Comparison of ENCODE assay signal across 8 cellular contexts in the genomic region with DNA sequence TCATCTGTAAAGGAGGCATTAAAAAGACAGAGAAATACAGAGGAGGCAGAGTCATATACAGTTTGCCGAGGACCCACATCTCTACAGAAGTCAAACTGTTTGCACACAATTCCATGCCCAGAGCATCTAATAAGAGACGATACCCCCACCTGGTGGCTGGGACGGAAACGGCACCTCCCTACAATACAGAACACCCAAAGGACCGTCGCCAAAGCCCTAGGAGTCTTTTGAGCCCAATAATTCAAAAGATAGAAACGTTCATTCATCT. TPM values are rescaled to one million over a fixed set of nuclear protein-coding genes. Genes with fewer than 3 reads are reported as not detected.
DNase-seq lines count a peak whose midpoint lies in the region; ATAC-seq and TF ChIP-seq lines count a peak whose summit lies in the region.

No MANE protein-coding gene starts in this region.

- H3K4me3 Mint-ChIP-seq in GM23338: peak overlapping the region; percentile 94
- H3K4me3 Mint-ChIP-seq in natural killer cell treated with Interleukin-12 subunit alpha and Interleukin-12 subunit beta and Interleukin-15 and Interleukin-18, amount 100 ng/mL, for 72 hours: peak overlapping the region; percentile 81
- H3K4me3 Mint-ChIP-seq in stimulated activated naive CD8-positive, alpha-beta T cell treated with anti-CD3 and anti-CD28 coated beads, Interleukin-15, Interleukin-2, amounts not matched to agents 100 ng/mL and 50 ng/mL, for 24 hours: peak overlapping the region; percentile 84

- H3K4me2 ChIP-seq in GM23338: peak overlapping the region; percentile 91
- H3K4me2 ChIP-seq in fibroblast of lung (ENCODE audit: extremely low read depth, insufficient read depth, low read length): peak overlapping the region; percentile 70

- H3K27me3 ChIP-seq in GM23338 (ENCODE audit: insufficient read depth): no peaks in the 10 kb centered on the region
- H3K27me3 ChIP-seq in Peyer's patch: no peaks in the 10 kb centered on the region
- no peaks in the 10 kb centered on the region for H3K27me3 ChIP-seq in fibroblast of lung (ENCODE audit: control insufficient read depth, insufficient read depth, low read length)

- peak; percentile 14 for ATAC-seq in GM23338
- ATAC-seq in natural killer cell treated with Interleukin-12 subunit alpha and Interleukin-12 subunit beta and Interleukin-15 and Interleukin-18, amount 100 ng/mL, for 72 hours: peak; percentile 62 to 71

- peaks cover 44% of the 10 kb centered on the region for H3K27me3 Mint-ChIP-seq in GM23338 (ENCODE audit: insufficient read depth, low read depth, poor library complexity)
- H3K27me3 Mint-ChIP-seq in natural killer cell treated with Interleukin-12 subunit alpha and Interleukin-12 subunit beta and Interleukin-15 and Interleukin-18, amount 100 ng/mL, for 72 hours: no peaks in the 10 kb centered on the region
- H3K27me3 Mint-ChIP-seq in stimulated activated naive CD8-positive, alpha-beta T cell treated with anti-CD3 and anti-CD28 coated beads, Interleukin-15, Interleukin-2, amounts not matched to agents 100 ng/mL and 50 ng/mL, for 24 hours: no peaks in the 10 kb centered on the region

- peak; percentile 91 to 100 for TF ChIP-seq CTCF in GM23338 (conservative IDR thresholded peaks at IDR 0.05; ENCODE audit: low read depth in 2 of 2)
- TF ChIP-seq CTCF in Peyer's patch (IDR thresholded peaks at IDR 0.05): peak; percentile 87 to 100 (median 98)
- peak; percentile 85 to 91 for TF ChIP-seq CTCF in fibroblast of lung (conservative IDR thresholded peaks at IDR 0.05 in 1 of 2, IDR thresholded peaks at IDR 0.05 in 1 of 2; ENCODE audit: low read depth in 1 of 2, low read length in 2 of 2)

- H3K4me1 ChIP-seq in GM23338 (ENCODE audit: insufficient read depth) (peaks cover 41% of the 10 kb centered on the region), Peyer's patch (peaks cover 0 to 47% (median 14%) of the 10 kb centered on the region in 4 donors), fibroblast of lung (ENCODE audit: control insufficient read depth, extremely low read depth, insufficient read depth, low read length) (peaks cover 15% of the 10 kb centered on the region)

- H3K27ac ChIP-seq in GM23338 (ENCODE audit: low read depth): peak overlapping the region; percentile 75; the same call in 1 of the 2 replicates
- H3K27ac ChIP-seq in Peyer's patch: peak overlapping the region; percentile 98 to 100 (median 100)
- peak overlapping the region; percentile 97 for H3K27ac ChIP-seq in fibroblast of lung (ENCODE audit: insufficient read depth, low read length)

- peaks cover 38% of the 10 kb centered on the region for H3K79me2 ChIP-seq in GM23338 (replicated peaks; ENCODE audit: insufficient read depth)
- peaks cover 48% of the 10 kb centered on the region for H3K79me2 ChIP-seq in fibroblast of lung (ENCODE audit: control insufficient read depth, insufficient read depth, low read length)

- H2AFZ ChIP-seq in GM23338: no peak overlapping the region
- no peak overlapping the region for H2AFZ ChIP-seq in fibroblast of lung (ENCODE audit: low read length)

- peaks cover 36% of the 10 kb centered on the region for H3F3A ChIP-seq in GM23338 (replicated peaks; ENCODE audit: low read depth)

- H3K9me3 ChIP-seq in Peyer's patch: no peaks in the 10 kb centered on the region
- H3K9me3 ChIP-seq in fibroblast of lung (ENCODE audit: control insufficient read depth, insufficient read depth, low read depth, low read length): no peaks in the 10 kb centered on the region

- H3K27ac Mint-ChIP-seq in GM23338: peak overlapping the region; percentile 96
- peak overlapping the region; percentile 78 to 98 for H3K27ac Mint-ChIP-seq in natural killer cell treated with Interleukin-12 subunit alpha and Interleukin-12 subunit beta and Interleukin-15 and Interleukin-18, amount 100 ng/mL, for 72 hours
- H3K27ac Mint-ChIP-seq in stimulated activated naive CD8-positive, alpha-beta T cell treated with anti-CD3 and anti-CD28 coated beads, Interleukin-15, Interleukin-2, amounts not matched to agents 100 ng/mL and 50 ng/mL, for 24 hours: peak overlapping the region; percentile 79

- H3K36me3 ChIP-seq in GM23338 (ENCODE audit: insufficient read depth) (no peaks in the 10 kb centered on the region), Peyer's patch (peaks cover 0 to 20% (median 4%) of the 10 kb centered on the region in 3 donors), fibroblast of lung (ENCODE audit: control insufficient read depth, insufficient read depth, low read length) (peaks cover 18% of the 10 kb centered on the region)

- H3K36me3 Mint-ChIP-seq in GM23338 (ENCODE audit: low read depth): peaks cover 32% of the 10 kb centered on the region
- peaks cover 6% of the 10 kb centered on the region for H3K36me3 Mint-ChIP-seq in natural killer cell treated with Interleukin-12 subunit alpha and Interleukin-12 subunit beta and Interleukin-15 and Interleukin-18, amount 100 ng/mL, for 72 hours
- H3K36me3 Mint-ChIP-seq in stimulated activated naive CD8-positive, alpha-beta T cell treated with anti-CD3 and anti-CD28 coated beads, Interleukin-15, Interleukin-2, amounts not matched to agents 100 ng/mL and 50 ng/mL, for 24 hours (ENCODE audit: low read depth): peaks cover 15% of the 10 kb centered on the region

- DNase-seq in DMS53 treated with DMSO at 0.1 percent for 48 hours (lab: John Stamatoyannopoulos, UW; ENCODE audit: unreplicated experiment) (peak; percentile 95), GM23338 (ENCODE audit: low spot score) (peak; percentile 97), Kasumi-1 (lab: John Stamatoyannopoulos, UW) (peak; percentile 91 to 96), Peyer's patch (peak; percentile 90 to 98 (median 96)), activated T-helper 1 cell treated with Interleukin-2 at 50 U/mL for 16 hours (ENCODE audit: low read depth) (peak; percentile 76), fibroblast of lung (ENCODE audit: low read depth in 2 of 2) (peak; percentile 82 to 96)
- DNase-seq in natural killer cell treated with Interleukin-12 subunit alpha and Interleukin-12 subunit beta and Interleukin-15 and Interleukin-18, amount 100 ng/mL, for 72 hours (ENCODE audit: low spot score): peak; percentile 87

- H3K9ac ChIP-seq in fibroblast of lung (ENCODE audit: insufficient read depth, low read length): no peak overlapping the region

- peaks cover 4% of the 10 kb centered on the region; the same call in 2 of the 3 replicates for H3K9me3 Mint-ChIP-seq in GM23338
- no peaks in the 10 kb centered on the region for H3K9me3 Mint-ChIP-seq in natural killer cell treated with Interleukin-12 subunit alpha and Interleukin-12 subunit beta and Interleukin-15 and Interleukin-18, amount 100 ng/mL, for 72 hours
- no peaks in the 10 kb centered on the region for H3K9me3 Mint-ChIP-seq in stimulated activated naive CD8-positive, alpha-beta T cell treated with anti-CD3 and anti-CD28 coated beads, Interleukin-15, Interleukin-2, amounts not matched to agents 100 ng/mL and 50 ng/mL, for 24 hours

- H3K4me3 ChIP-seq in GM23338: peak overlapping the region; percentile 99
- peak overlapping the region; percentile 62 to 96 (median 84) for H3K4me3 ChIP-seq in Peyer's patch
- H3K4me3 ChIP-seq in fibroblast of lung (replicated peaks in 1 of 4; ENCODE audit: control extremely low read depth in 1 of 4, insufficient read depth in 1 of 4, low read depth in 3 of 4, low read length in 4 of 4): peak overlapping the region in 2 of 4 experiments; percentile 47 to 98

- peaks cover 18% of the 10 kb centered on the region; the same call in 1 of the 2 replicates for H4K20me1 ChIP-seq in GM23338 (replicated peaks; ENCODE audit: insufficient read depth)
- H4K20me1 ChIP-seq in fibroblast of lung (ENCODE audit: control insufficient read depth, extremely low read depth, insufficient read depth, low read length): peaks cover 6% of the 10 kb centered on the region

- no peak for TF ChIP-seq POLR2A in Peyer's patch (IDR thresholded peaks at IDR 0.05)

- H3K9me2 ChIP-seq in GM23338 (ENCODE audit: insufficient read depth): no peaks in the 10 kb centered on the region

- peaks cover 48% of the 10 kb centered on the region for H3K4me1 Mint-ChIP-seq in GM23338
- peaks cover 53 to 56% of the 10 kb centered on the region in 2 donors for H3K4me1 Mint-ChIP-seq in natural killer cell treated with Interleukin-12 subunit alpha and Interleukin-12 subunit beta and Interleukin-15 and Interleukin-18, amount 100 ng/mL, for 72 hours (ENCODE audit: low read depth in 2 of 2)
- peaks cover 45% of the 10 kb centered on the region for H3K4me1 Mint-ChIP-seq in stimulated activated naive CD8-positive, alpha-beta T cell treated with anti-CD3 and anti-CD28 coated beads, Interleukin-15, Interleukin-2, amounts not matched to agents 100 ng/mL and 50 ng/mL, for 24 hours (ENCODE audit: low read depth)

RNA-seq across cellular contexts. Expression of a gene that starts 0.7 kb away (rescaled TPM):
- total RNA-seq in GM23338 (2014; rRNA removed; shearing (Covaris generic)): 35.2 and 41.3 TPM in 2 replicates
- 15.5 and 16.2 TPM in 2 replicates for polyA plus RNA-seq in GM23338 (2016; fragmentation: Nextera tagmentation; extraction: Ambion mirVana)
- 10 to 100 TPM in 3 of 4 donors, 1 to 10 TPM in 1; 7.7 to 42.1 (median 16.1) TPM for total RNA-seq in Peyer's patch
- 12.1 and 13.7 TPM in 2 replicates for total RNA-seq in fibroblast of lung
- polyA plus RNA-seq in fibroblast of lung: 10.1 and 13.1 TPM in 2 replicates
- polyA plus RNA-seq in fibroblast of lung (2012): 22.6 and 39.1 TPM in 2 replicates
- polyA minus RNA-seq in fibroblast of lung (ENCODE audit: low replicate concordance): 65.6 and 475 TPM in 2 replicates
- 10 to 100 TPM; 30.8 to 68.1 TPM for total RNA-seq in natural killer cell treated with Interleukin-12 subunit alpha and Interleukin-12 subunit beta and Interleukin-15 and Interleukin-18, amount 100 ng/mL, for 72 hours

RNA-seq across cellular contexts. Expression of a gene that starts 5.1 kb away (rescaled TPM):
- total RNA-seq in GM23338 (2014; rRNA removed; shearing (Covaris generic)): 9.5 and 10.6 TPM in 2 replicates
- polyA plus RNA-seq in GM23338 (2016; fragmentation: Nextera tagmentation; extraction: Ambion mirVana) (27.5 and 27.7 TPM in 2 replicates), fibroblast of lung (11.4 and 37.3 TPM in 2 replicates)
- total RNA-seq in Peyer's patch (100 to 1,000 TPM; 183 to 682 (median 309) TPM), fibroblast of lung (3.1 and 5.6 TPM in 2 replicates)
- polyA plus RNA-seq in fibroblast of lung (2012): 50.8 and 140 TPM in 2 replicates
- 39.7 and 43.5 TPM in 2 replicates for polyA minus RNA-seq in fibroblast of lung (ENCODE audit: low replicate concordance)
- 10 to 100 TPM; 11.2 to 27.8 TPM for total RNA-seq in natural killer cell treated with Interleukin-12 subunit alpha and Interleukin-12 subunit beta and Interleukin-15 and Interleukin-18, amount 100 ng/mL, for 72 hours

RNA-seq across cellular contexts. Expression of a gene that starts 20.6 kb away (rescaled TPM):
- 62.0 and 63.0 TPM in 2 replicates for total RNA-seq in GM23338 (2014; rRNA removed; shearing (Covaris generic))
- 26.1 and 27.5 TPM in 2 replicates for polyA plus RNA-seq in GM23338 (2016; fragmentation: Nextera tagmentation; extraction: Ambion mirVana)
- total RNA-seq in Peyer's patch: 10 to 100 TPM; 25.4 to 52.8 (median 41.0) TPM
- total RNA-seq in fibroblast of lung: 15.4 and 23.0 TPM in 2 replicates
- 28.9 and 37.0 TPM in 2 replicates for polyA plus RNA-seq in fibroblast of lung
- polyA plus RNA-seq in fibroblast of lung (2012): 25.6 and 31.1 TPM in 2 replicates
- polyA minus RNA-seq in fibroblast of lung (ENCODE audit: low replicate concordance): 77.9 and 123 TPM in 2 replicates
- 10 to 100 TPM; 22.2 to 35.2 TPM for total RNA-seq in natural killer cell treated with Interleukin-12 subunit alpha and Interleukin-12 subunit beta and Interleukin-15 and Interleukin-18, amount 100 ng/mL, for 72 hours

RNA-seq across cellular contexts. Expression of a gene that starts 20.9 kb away (rescaled TPM):
- total RNA-seq in GM23338 (2014; rRNA removed; shearing (Covaris generic)): 24.6 and 47.3 TPM in 2 replicates
- polyA plus RNA-seq in GM23338 (2016; fragmentation: Nextera tagmentation; extraction: Ambion mirVana) (21.3 and 22.1 TPM in 2 replicates), fibroblast of lung (65.5 and 87.2 TPM in 2 replicates)
- total RNA-seq in Peyer's patch (10 to 100 TPM; 22.2 to 47.3 (median 37.7) TPM), fibroblast of lung (38.8 and 46.4 TPM in 2 replicates)
- polyA plus RNA-seq in fibroblast of lung (2012): 56.2 and 73.7 TPM in 2 replicates
- polyA minus RNA-seq in fibroblast of lung (ENCODE audit: low replicate concordance): 28.3 and 42.1 TPM in 2 replicates
- total RNA-seq in natural killer cell treated with Interleukin-12 subunit alpha and Interleukin-12 subunit beta and Interleukin-15 and Interleukin-18, amount 100 ng/mL, for 72 hours: 10 to 100 TPM; 38.1 to 39.2 TPM

RNA-seq across cellular contexts. Expression of a gene that starts 24.0 kb away (rescaled TPM):
- 106 and 207 TPM in 2 replicates for total RNA-seq in GM23338 (2014; rRNA removed; shearing (Covaris generic))
- polyA plus RNA-seq in GM23338 (2016; fragmentation: Nextera tagmentation; extraction: Ambion mirVana) (1,901 and 2,135 TPM in 2 replicates), fibroblast of lung (1,704 and 1,950 TPM in 2 replicates)
- total RNA-seq in Peyer's patch (1,000 to 10,000 TPM in 1 of 4 donors, 100 to 1,000 TPM in 3; 443 to 1,406 (median 686) TPM), fibroblast of lung (149 and 271 TPM in 2 replicates)
- 3,009 and 3,161 TPM in 2 replicates for polyA plus RNA-seq in fibroblast of lung (2012)
- polyA minus RNA-seq in fibroblast of lung (ENCODE audit: low replicate concordance): 1,774 and 1,797 TPM in 2 replicates
- total RNA-seq in natural killer cell treated with Interleukin-12 subunit alpha and Interleukin-12 subunit beta and Interleukin-15 and Interleukin-18, amount 100 ng/mL, for 72 hours: 1,000 to 10,000 TPM; 1,544 to 1,854 TPM

Comparison
In these comparisons a context has a peak if more than half of its experiments do, and no peak if none do; other contexts are left out.
1. RNA of a gene that starts 5.1 kb away (total RNA-seq): 183 to 682 TPM in Peyer's patch; 11.2 to 27.8 TPM in natural killer cell treated with Interleukin-12 subunit alpha and Interleukin-12 subunit beta and Interleukin-15 and Interleukin-18, amount 100 ng/mL, for 72 hours, 9.5 to 10.6 TPM in GM23338 and 3.1 to 5.6 TPM in fibroblast of lung; every median in the first group is over 4 times any median in the second.
2. Peak in every context shown above with its lines, with median percentiles within 50 percentile points of each other: DNase-seq, H3K27ac ChIP-seq, H3K27ac Mint-ChIP-seq, H3K4me3 Mint-ChIP-seq and CTCF ChIP-seq.